ENCODE assay signal across 1 cellular context in the genomic region with DNA sequence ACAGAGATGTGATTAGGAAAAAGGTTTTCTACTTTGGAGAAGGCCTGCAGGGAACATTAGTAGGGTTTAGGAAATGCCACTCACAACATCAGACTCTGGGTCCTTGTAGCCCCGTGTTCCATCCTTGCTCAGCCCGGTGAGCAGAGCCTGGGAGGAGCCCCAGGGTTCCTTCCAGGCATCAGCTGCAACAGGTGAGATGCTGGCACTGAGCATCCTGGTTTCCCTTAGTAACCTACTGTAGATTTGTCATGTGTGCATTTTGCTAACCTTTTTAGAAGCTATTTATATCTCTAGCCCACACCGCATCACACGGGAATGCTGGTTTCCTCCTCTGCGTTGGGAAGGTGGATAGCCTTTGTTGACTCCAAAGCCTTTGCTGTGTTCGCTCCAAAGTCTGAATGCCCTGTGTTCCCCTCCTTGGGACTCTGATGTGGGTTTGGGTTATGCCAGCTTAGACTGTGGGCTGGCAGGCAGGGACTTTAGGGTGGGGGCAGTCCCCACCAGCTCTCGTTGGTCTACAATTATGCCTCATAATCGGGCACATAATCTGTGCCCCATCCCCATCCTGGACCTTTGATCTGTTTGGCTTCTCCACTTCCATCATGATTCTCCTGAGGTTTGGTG.
TF ChIP-seq lines count a peak whose summit lies in the region.

No MANE protein-coding gene starts in this region.

TF ChIP-seq in GM12891, 5 proteins besides CTCF, POLR2A, EP300 and RAD21:
- TF ChIP-seq POU2F2 (IDR thresholded peaks at IDR 0.05; ENCODE audit: low read depth, low read length) (no peak), SPI1 (IDR thresholded peaks at IDR 0.05; ENCODE audit: low read depth, low read length) (no peak), TAF1 (IDR thresholded peaks at IDR 0.05; ENCODE audit: low read depth, low read length) (no peak), PAX5 (IDR thresholded peaks at IDR 0.05; ENCODE audit: insufficient read depth, low read length, severe bottlenecking) (no peak), POLR2AphosphoS5 (IDR thresholded peaks at IDR 0.05; ENCODE audit: low read depth, low read length) (no peak)
TF ChIP-seq in GM12891: peak in this region for 0.
